In genomic region chr2:69582582-69583176, GRCh38 we compare ENCODE assay signal across 8 cellular contexts.
DNase-seq lines count a peak whose midpoint lies in the region; ATAC-seq and TF ChIP-seq lines count a peak whose summit lies in the region.

No MANE protein-coding gene starts in this region.

- no peaks in the 10 kb centered on the region for H3K27me3 Mint-ChIP-seq in nephron (ENCODE audit: low read depth)

- H3K9me3 ChIP-seq in PC-3 (ENCODE audit: low read length) = no peaks in the 10 kb centered on the region

- H3K27ac Mint-ChIP-seq in nephron = peak overlapping the region; percentile 65 to 79 (median 78)

- TF ChIP-seq CTCF in choroid plexus epithelial cell (conservative IDR thresholded peaks at IDR 0.05; ENCODE audit: low read depth, low read length) (no peak), nephron (IDR thresholded peaks at IDR 0.05; ENCODE audit: unreplicated experiment in 3 of 3) (no peak), PC-3 (conservative IDR thresholded peaks at IDR 0.05; ENCODE audit: low read depth, low read length) (no peak)

- H3K9me3 Mint-ChIP-seq in nephron = no peaks in the 10 kb centered on the region

- peaks cover 23% of the 10 kb centered on the region for H3K4me1 ChIP-seq in PC-3 (ENCODE audit: insufficient read depth, low read length)

- POLR2A ChIA-PET in PC-3 (lab: Charles Lee; ENCODE audit: unreplicated experiment) = interaction anchor here (0.6 kb wide), 2 partner anchors 9 to 88 kb away, joined by 3 to 4 read pairs; no protein-coding TSS in a partner anchor

- BruUV-seq in PC-3 (replicated peaks; lab: Mats Ljungman, UMichigan) = no TSS peak

- ATAC-seq in HG03378 (IDR thresholded peaks at IDR 0.05; ENCODE audit: unreplicated experiment) (no peak), PC-3 (no peak), HG02840 (IDR thresholded peaks at IDR 0.05; ENCODE audit: low FRiP score, unreplicated experiment) (no peak), GM19463 (IDR thresholded peaks at IDR 0.05; ENCODE audit: unreplicated experiment) (no peak)

- H3K4me2 ChIP-seq in PC-3 (ENCODE audit: low read length) = no peak overlapping the region

- H3K4me3 ChIP-seq in choroid plexus epithelial cell (ENCODE audit: low read depth, low read length) (no peak overlapping the region), PC-3 (ENCODE audit: low read length) (no peak overlapping the region)

- H3K36me3 Mint-ChIP-seq in nephron (ENCODE audit: low read depth) = no peaks in the 10 kb centered on the region

- no peak overlapping the region for H3K9ac ChIP-seq in PC-3 (ENCODE audit: low read length)

- no peak overlapping the region for H3K27ac ChIP-seq in PC-3 (ENCODE audit: low read length)

- CTCF ChIA-PET in PC-3 (lab: Charles Lee) = no interaction called here

- DNase-seq in EL (peak; percentile 34), M059J (ENCODE audit: low read depth) (peak; percentile 44), choroid plexus epithelial cell (ENCODE audit: low read depth) (peak; percentile 77), PC-3 (no peak)

- no peaks in the 10 kb centered on the region for H3K27me3 ChIP-seq in PC-3 (ENCODE audit: low read length)

- no peaks in the 10 kb centered on the region for H3F3A ChIP-seq in PC-3 (ENCODE audit: low read length, unreplicated experiment)

- intact Hi-C loops in PC-3 (cut with micrococcal nuclease) = loop anchor here (5.0 kb wide), 1 partner anchor 35 kb away; no protein-coding TSS in a partner anchor

- H3K4me3 Mint-ChIP-seq in nephron = no peak overlapping the region

- H4K20me1 ChIP-seq in PC-3 (ENCODE audit: low read length) = no peaks in the 10 kb centered on the region

- H3K4me1 Mint-ChIP-seq in nephron = peaks cover 57% of the 10 kb centered on the region

- H3K9me2 ChIP-seq in PC-3 (replicated peaks; ENCODE audit: low read length) = no peaks in the 10 kb centered on the region

- peaks cover 54% of the 10 kb centered on the region for H3K79me2 ChIP-seq in PC-3 (ENCODE audit: low read length)

- no peaks in the 10 kb centered on the region for H3K36me3 ChIP-seq in PC-3 (ENCODE audit: low read depth, low read length)

- H2AFZ ChIP-seq in PC-3 (ENCODE audit: low read length) = no peak overlapping the region
